Comparison of ENCODE assay signal across 28 cellular contexts in genomic region chr15:63308491-63308890, GRCh38. TPM values are rescaled to one million over a fixed set of nuclear protein-coding genes. Genes with fewer than 3 reads are reported as not detected.
DNase-seq lines count a peak whose midpoint lies in the region; ATAC-seq, FAIRE-seq and TF ChIP-seq lines count a peak whose summit lies in the region.
"Had no signal": no experiment of that assay in that cellular context is flagged by ENCODE, and none has a peak within 500 bp of the region (broad histone marks: within the 10 kb centered on the region; RNA-seq: fewer than 3 reads in every experiment).

No MANE protein-coding gene starts in this region.

- peak; percentile 41 for FAIRE-seq in keratinocyte (lab: Jason Lieb, UNC)
- FAIRE-seq: D721Med, GM12891, GM18507, GM19239, H54 had no signal

- 0 out of 4 replicates have a peak, but pooled peaks of 1 of the 2 experiments have one; percentile 7 for TF ChIP-seq CTCF in GM23338 (conservative IDR thresholded peaks at IDR 0.05; ENCODE audit: low read depth in 2 of 2)
- no peak for TF ChIP-seq CTCF in keratinocyte (optimal IDR thresholded peaks at IDR 0.05 in 1 of 3, IDR thresholded peaks at IDR 0.05 in 1 of 3, conservative IDR thresholded peaks at IDR 0.05 in 1 of 3; ENCODE audit: extremely low read depth in 1 of 3, insufficient read depth in 2 of 3, low read length in 3 of 3)

- H3K18ac ChIP-seq in trophoblast cell (ENCODE audit: low read length) (no peak overlapping the region), mesendoderm (ENCODE audit: low read length) (no peak overlapping the region)

- H3K9me3 ChIP-seq in keratinocyte (ENCODE audit: control insufficient read depth, low read depth, low read length) (no peaks in the 10 kb centered on the region), trophoblast cell (ENCODE audit: insufficient read depth, low read depth, low read length) (no peaks in the 10 kb centered on the region)
- H3K9me3 ChIP-seq: A549; BE2C; BLaER1 treated with 17β-estradiol and CSF1 and Interleukin-3, amounts not matched to agents 10 nM and 100 nM; HAP-1 had no signal

- no peak overlapping the region for H3K27ac ChIP-seq in GM23338 (ENCODE audit: low read depth)
- H3K27ac ChIP-seq in keratinocyte (ENCODE audit: control insufficient read depth, insufficient read depth, low read length), result no peak overlapping the region
- no peak overlapping the region for H3K27ac ChIP-seq in trophoblast cell (ENCODE audit: low read depth, low read length)
- no peak overlapping the region for H3K27ac ChIP-seq in mesendoderm (ENCODE audit: low read depth, low read length)
- H3K27ac ChIP-seq: A549; BLaER1 treated with 17β-estradiol and CSF1 and Interleukin-3, amounts not matched to agents 10 nM and 100 nM had no signal

- H3F3A ChIP-seq in GM23338 (replicated peaks; ENCODE audit: low read depth), result no peaks in the 10 kb centered on the region

- DNase-seq in GM23338 (ENCODE audit: low spot score), result peak; percentile 42
- DNase-seq in keratinocyte (ENCODE audit: low read depth, low spot score), result no peak
- DNase-seq in trophoblast cell, result peak; percentile 55 to 67
- no peak for DNase-seq in mesendoderm
- no peak for DNase-seq in posterior cingulate gyrus
- DNase-seq in SIG-M5 treated with dmso at 0.1 percent for 504 hours (lab: John Stamatoyannopoulos, UW; ENCODE audit: unreplicated experiment), result no peak
- DNase-seq: 8988T; ACHN; AML-193; BE2C; CD4-positive, alpha-beta T cell; CD8-positive, alpha-beta memory T cell; DMS 273 treated with DMSO at 0.1 percent for 48 hours; DMS79; EL; GF-D8; GOT3; HFFc6 had no signal

- H3K4me3 ChIP-seq in GM23338, result no peak overlapping the region
- no peak overlapping the region for H3K4me3 ChIP-seq in keratinocyte (ENCODE audit: control insufficient read depth in 2 of 3, extremely low read depth in 1 of 3, insufficient read depth in 2 of 3, low read depth in 1 of 3, low read length in 3 of 3)
- H3K4me3 ChIP-seq in trophoblast cell (ENCODE audit: low read depth, low read length), result no peak overlapping the region
- H3K4me3 ChIP-seq in mesendoderm (ENCODE audit: low read length), result no peak overlapping the region
- H3K4me3 ChIP-seq: A549; BLaER1 treated with 17β-estradiol and CSF1 and Interleukin-3, amounts not matched to agents 10 nM and 100 nM; HAP-1 had no signal

- H3K27me3 ChIP-seq in GM23338 (ENCODE audit: insufficient read depth) (no peaks in the 10 kb centered on the region), keratinocyte (ENCODE audit: control insufficient read depth, extremely low read depth, insufficient read depth, low read length) (no peaks in the 10 kb centered on the region), trophoblast cell (ENCODE audit: insufficient read depth, low read length) (no peaks in the 10 kb centered on the region), mesendoderm (ENCODE audit: insufficient read depth, low read length, poor library complexity) (no peaks in the 10 kb centered on the region)
- H3K27me3 ChIP-seq: BE2C; BLaER1 treated with 17β-estradiol and CSF1 and Interleukin-3, amounts not matched to agents 10 nM and 100 nM had no signal

- no peak overlapping the region for H3K4me2 ChIP-seq in GM23338
- H3K4me2 ChIP-seq in keratinocyte (ENCODE audit: control insufficient read depth, extremely low read depth, insufficient read depth, low read depth, low read length), result no peak overlapping the region
- H3K4me2 ChIP-seq in trophoblast cell (ENCODE audit: low read length), result no peak overlapping the region
- no peak overlapping the region for H3K4me2 ChIP-seq in mesendoderm (ENCODE audit: low read length)
- H3K4me2 ChIP-seq: A549; BLaER1 treated with 17β-estradiol and CSF1 and Interleukin-3, amounts not matched to agents 10 nM and 100 nM had no signal

- no peak overlapping the region for H3K14ac ChIP-seq in trophoblast cell (ENCODE audit: low read length)

- H3K36me3 ChIP-seq in GM23338 (ENCODE audit: insufficient read depth), result no peaks in the 10 kb centered on the region
- H3K36me3 ChIP-seq in keratinocyte (ENCODE audit: control insufficient read depth in 2 of 2, extremely low read depth in 1 of 2, insufficient read depth in 2 of 2, low read length in 2 of 2), result no peaks in the 10 kb centered on the region
- no peaks in the 10 kb centered on the region for H3K36me3 ChIP-seq in trophoblast cell (ENCODE audit: control insufficient read depth in 1 of 2, insufficient read depth in 2 of 2, low read length in 2 of 2)
- H3K36me3 ChIP-seq in mesendoderm (ENCODE audit: control insufficient read depth, insufficient read depth, low read length), result no peaks in the 10 kb centered on the region
- H3K36me3 ChIP-seq: BE2C had no signal

- H3K56ac ChIP-seq in mesendoderm (ENCODE audit: low read length), result no peak overlapping the region

- dilution Hi-C loops in keratinocyte (cut with MboI; ENCODE audit: extremely low pct_ligation_motif_present, low sequenced_read_pairs), result no loop called here

- H4K5ac ChIP-seq in mesendoderm (ENCODE audit: low read length), result no peak overlapping the region

- H4K12ac ChIP-seq in trophoblast cell (ENCODE audit: low read depth, low read length), result no peak overlapping the region

- H3K23ac ChIP-seq in trophoblast cell (ENCODE audit: low read length) (no peak overlapping the region), mesendoderm (ENCODE audit: low read length) (no peak overlapping the region)

- H3K9me1 ChIP-seq in keratinocyte (ENCODE audit: control insufficient read depth, extremely low read depth, insufficient read depth, low read length), result no peaks in the 10 kb centered on the region

- H2BK120ac ChIP-seq in trophoblast cell (ENCODE audit: insufficient read depth, low read length, poor library complexity) (no peak overlapping the region), mesendoderm (ENCODE audit: low read depth, low read length) (no peak overlapping the region)

- H2BK15ac ChIP-seq in mesendoderm (replicated peaks; ENCODE audit: low read depth), result no peak overlapping the region

- H3K79me1 ChIP-seq in trophoblast cell (ENCODE audit: low read length) (no peaks in the 10 kb centered on the region), mesendoderm (ENCODE audit: low read length) (no peaks in the 10 kb centered on the region)

- H3K9me3 Mint-ChIP-seq in GM23338, result peaks cover 3% of the 10 kb centered on the region; the same call in 2 of the 3 replicates
- H3K9me3 Mint-ChIP-seq: CD14-positive monocyte; CD4-positive, alpha-beta T cell; CD8-positive, alpha-beta memory T cell; HFFc6 had no signal

- H3K4me3 Mint-ChIP-seq in GM23338, result no peak overlapping the region
- H3K4me3 Mint-ChIP-seq: CD14-positive monocyte; CD4-positive, alpha-beta T cell; CD8-positive, alpha-beta memory T cell; HFFc6 had no signal

- no peak overlapping the region for H2BK12ac ChIP-seq in trophoblast cell (ENCODE audit: low read length)

- H3K27me3 Mint-ChIP-seq in GM23338 (ENCODE audit: insufficient read depth, low read depth, poor library complexity), result peaks cover 2% of the 10 kb centered on the region
- H3K27me3 Mint-ChIP-seq: CD4-positive, alpha-beta T cell; CD8-positive, alpha-beta memory T cell had no signal

- H3K9me2 ChIP-seq in GM23338 (ENCODE audit: insufficient read depth), result no peaks in the 10 kb centered on the region

- H3K4me1 Mint-ChIP-seq in GM23338, result peaks cover 30% of the 10 kb centered on the region
- H3K4me1 Mint-ChIP-seq: CD14-positive monocyte; CD8-positive, alpha-beta memory T cell had no signal

- peaks cover 3% of the 10 kb centered on the region; the same call in 2 of the 3 replicates for H3K36me3 Mint-ChIP-seq in GM23338 (ENCODE audit: low read depth)

- H3K9ac ChIP-seq in keratinocyte (ENCODE audit: control insufficient read depth, extremely low read depth, insufficient read depth, low read length) (no peak overlapping the region), trophoblast cell (ENCODE audit: low read length) (no peak overlapping the region), mesendoderm (ENCODE audit: low read length) (no peak overlapping the region)
- H3K9ac ChIP-seq: BLaER1 treated with 17β-estradiol and CSF1 and Interleukin-3, amounts not matched to agents 10 nM and 100 nM had no signal

- intact Hi-C loops in posterior cingulate gyrus (cut with DNase I), result no loop called here

- H3K79me2 ChIP-seq in GM23338 (replicated peaks; ENCODE audit: insufficient read depth) (no peaks in the 10 kb centered on the region), keratinocyte (ENCODE audit: control insufficient read depth, insufficient read depth, low read length) (no peaks in the 10 kb centered on the region), trophoblast cell (ENCODE audit: control insufficient read depth, insufficient read depth, low read length, poor library complexity) (no peaks in the 10 kb centered on the region), mesendoderm (ENCODE audit: control insufficient read depth, insufficient read depth, low read length) (no peaks in the 10 kb centered on the region)

- WGBS in trophoblast cell (ENCODE audit: extremely low coverage, insufficient coverage, insufficient read length), result no CpG with 5 or more reads among the region's 4 CpGs
- no CpG with 5 or more reads among the region's 4 CpGs for WGBS in mesendoderm (ENCODE audit: extremely low coverage, insufficient coverage, low lambda C conversion rate)

- ATAC-seq in GM23338, result peak; percentile 84
- ATAC-seq in esophagus mucosa, result peak; percentile 15
- ATAC-seq: A549 had no signal

- no peak overlapping the region for H2AFZ ChIP-seq in GM23338
- H2AFZ ChIP-seq in keratinocyte (ENCODE audit: control insufficient read depth, low read length), result peak overlapping the region; percentile 8
- no peak overlapping the region for H2AFZ ChIP-seq in trophoblast cell (ENCODE audit: insufficient read depth, low read length, poor library complexity)

- peaks cover 22% of the 10 kb centered on the region for H3K4me1 ChIP-seq in GM23338 (ENCODE audit: insufficient read depth)
- peaks cover 4% of the 10 kb centered on the region for H3K4me1 ChIP-seq in keratinocyte (ENCODE audit: control insufficient read depth, extremely low read depth, insufficient read depth, low read length)
- peaks cover 2 to 7% of the 10 kb centered on the region in 2 experiments for H3K4me1 ChIP-seq in trophoblast cell (ENCODE audit: control insufficient read depth in 1 of 2, insufficient read depth in 2 of 2, low read length in 2 of 2)
- no peaks in the 10 kb centered on the region for H3K4me1 ChIP-seq in mesendoderm (ENCODE audit: control insufficient read depth, low read depth, low read length)
- H3K4me1 ChIP-seq: A549; BE2C; BLaER1 treated with 17β-estradiol and CSF1 and Interleukin-3, amounts not matched to agents 10 nM and 100 nM had no signal

- no peak overlapping the region for H2BK5ac ChIP-seq in trophoblast cell (ENCODE audit: low read depth, low read length, poor library complexity)
- H2BK5ac ChIP-seq in mesendoderm (ENCODE audit: low read length), result no peak overlapping the region

- H3K27ac Mint-ChIP-seq in GM23338, result no peak overlapping the region
- H3K27ac Mint-ChIP-seq: CD14-positive monocyte; CD4-positive, alpha-beta T cell; CD8-positive, alpha-beta memory T cell; HFFc6 had no signal

- no peak overlapping the region for H4K91ac ChIP-seq in trophoblast cell (ENCODE audit: low read depth, low read length)

- H2AK5ac ChIP-seq in trophoblast cell (ENCODE audit: low read length), result no peak overlapping the region
- no peak overlapping the region for H2AK5ac ChIP-seq in mesendoderm (ENCODE audit: low read length)

- H3K4ac ChIP-seq in trophoblast cell (ENCODE audit: low read depth, low read length) (no peak overlapping the region), mesendoderm (ENCODE audit: low read depth, low read length) (no peak overlapping the region)

- H4K20me1 ChIP-seq in GM23338 (replicated peaks; ENCODE audit: insufficient read depth) (no peaks in the 10 kb centered on the region), keratinocyte (ENCODE audit: control insufficient read depth, extremely low read depth, insufficient read depth, low read length) (no peaks in the 10 kb centered on the region)
- H4K20me1 ChIP-seq: BLaER1 treated with 17β-estradiol and CSF1 and Interleukin-3, amounts not matched to agents 10 nM and 100 nM had no signal

- H4K8ac ChIP-seq in trophoblast cell (ENCODE audit: low read depth, low read length), result no peak overlapping the region
- no peak overlapping the region for H4K8ac ChIP-seq in mesendoderm (ENCODE audit: low read depth, low read length)

RNA-seq across cellular contexts. Expression of gene APH1B, which starts 31.1 kb away (rescaled TPM):
- total RNA-seq in GM23338 (2014; rRNA removed; shearing (Covaris generic)), result 23.8 and 24.4 TPM in 2 replicates
- 14.3 and 16.3 TPM in 2 replicates for polyA plus RNA-seq in GM23338 (2016; fragmentation: Nextera tagmentation; extraction: Ambion mirVana)
- 3.5 TPM for total RNA-seq in esophagus mucosa
- polyA plus RNA-seq in keratinocyte, result 4.6 to 7.7 TPM (median 7.0 TPM) in 3 replicates
- polyA plus RNA-seq in keratinocyte (2011; ENCODE audit: low read depth), result 1.4 TPM
- polyA plus RNA-seq in keratinocyte (2011; cell fraction: cytosol; rRNA removed), result 3.8 and 6.4 TPM in 2 replicates
- polyA plus RNA-seq in keratinocyte (2011; cell fraction: nucleus; rRNA removed), result 11.2 and 11.8 TPM in 2 replicates
- 3.7 and 5.2 TPM in 2 replicates for polyA plus RNA-seq in keratinocyte (2012; ENCODE audit: low replicate concordance)
- 4.9 to 9.7 TPM (median 8.8 TPM) in 3 replicates for polyA minus RNA-seq in keratinocyte
- 3.5 TPM for polyA minus RNA-seq in keratinocyte (2011; cell fraction: cytosol; rRNA and poly(A)+ RNA removed)
- polyA minus RNA-seq in keratinocyte (2011; cell fraction: nucleus; rRNA and poly(A)+ RNA removed), result 9.9 and 14.8 TPM in 2 replicates
- 5.0 and 5.7 TPM in 2 replicates for polyA plus RNA-seq in trophoblast cell (2013)
- polyA plus RNA-seq in mesendoderm (2013, experiment 1 of 2), result 7.5 TPM
- 6.9 TPM for polyA plus RNA-seq in mesendoderm (2013, experiment 2 of 2)

Comparison
In these comparisons a context has a peak if more than half of its experiments do, and no peak if none do; other contexts are left out.
1. DNase-seq: peak in GM23338 (single experiment) and trophoblast cell (2 of 2); none in keratinocyte (single experiment), mesendoderm (single experiment), posterior cingulate gyrus (0 of 10) and SIG-M5 treated with dmso at 0.1 percent for 504 hours (single experiment).